Comparison of ENCODE assay signal across 8 cellular contexts in genomic region chr12:130761537-130762318, GRCh38. TPM values are rescaled to one million over a fixed set of nuclear protein-coding genes. Genes with fewer than 3 reads are reported as not detected.
DNase-seq lines count a peak whose midpoint lies in the region; ATAC-seq and TF ChIP-seq lines count a peak whose summit lies in the region.

No MANE protein-coding gene starts in this region.

- no peak for TF ChIP-seq POLR2A in gastroesophageal sphincter (IDR thresholded peaks at IDR 0.05)

- no peak overlapping the region for H3K9ac ChIP-seq in colonic mucosa (ENCODE audit: low read depth in 2 of 2, low read length in 2 of 2)

- DNase-seq in DMS 273 treated with DMSO at 0.1 percent for 48 hours (lab: John Stamatoyannopoulos, UW): peak; percentile 3
- DNase-seq in NCI-H128 (lab: John Stamatoyannopoulos, UW; ENCODE audit: unreplicated experiment): peak; percentile 11
- peak; percentile 42 to 46 for DNase-seq in activated CD4-positive, alpha-beta T cell treated with anti-CD3 and anti-CD28 coated beads for 24 hours (ENCODE audit: low read depth in 2 of 2)
- DNase-seq in colonic mucosa: peak; percentile 35
- DNase-seq in medulla oblongata (ENCODE audit: extremely low spot score): peak; percentile 70
- peak; percentile 23 to 55 for DNase-seq in stimulated activated CD8-positive, alpha-beta memory T cell treated with anti-CD3 and anti-CD28 coated beads, Interleukin-2, amount 100 ng/mL, for 48 hours (ENCODE audit: low read depth in 2 of 2)

- H3K27me3 ChIP-seq in colonic mucosa (no peaks in the 10 kb centered on the region), gastroesophageal sphincter (peaks cover 23% of the 10 kb centered on the region)

- H3K9me3 ChIP-seq in colonic mucosa: no peaks in the 10 kb centered on the region
- no peaks in the 10 kb centered on the region for H3K9me3 ChIP-seq in gastroesophageal sphincter

- intact Hi-C loops in colonic mucosa (cut with DNase I): loop anchor here (5.0 kb wide), 1 partner anchor 56 kb away; no protein-coding TSS in a partner anchor

- peak; percentile 60 for ATAC-seq in GM21381 (IDR thresholded peaks at IDR 0.05; ENCODE audit: unreplicated experiment)
- ATAC-seq in gastroesophageal sphincter: no peak

- WGBS in gastroesophageal sphincter (ENCODE audit: low coverage in 1 of 2), 2 donors: no CpG with 5 or more reads among the region's 29 CpGs

- H3K36me3 ChIP-seq in colonic mucosa (no peaks in the 10 kb centered on the region), gastroesophageal sphincter (no peaks in the 10 kb centered on the region)

- TF ChIP-seq CTCF in colonic mucosa (IDR thresholded peaks at IDR 0.05) (no peak), gastroesophageal sphincter (IDR thresholded peaks at IDR 0.05) (peak in 2 of 4 experiments; percentile 12 to 49)

- H3K4me3 ChIP-seq in colonic mucosa: no peak overlapping the region
- H3K4me3 ChIP-seq in gastroesophageal sphincter: no peak overlapping the region

- H3K4me1 ChIP-seq in colonic mucosa (no peaks in the 10 kb centered on the region), gastroesophageal sphincter (peaks cover 0 to 3% (median 0%) of the 10 kb centered on the region in 3 donors)

- no peak overlapping the region for H3K27ac ChIP-seq in colonic mucosa
- H3K27ac ChIP-seq in gastroesophageal sphincter: no peak overlapping the region

- TF ChIP-seq EP300 in gastroesophageal sphincter (IDR thresholded peaks at IDR 0.05): no peak

RNA-seq across cellular contexts. Expression of gene RIMBP2, which starts 45.6 kb away (rescaled TPM):
- total RNA-seq in colonic mucosa: 1 to 10 TPM; 4.8 to 5.6 TPM
- 1 to 10 TPM in 1 of 4 donors, under 1 TPM in 3; 0.42 to 1.1 (median 0.60) TPM for total RNA-seq in gastroesophageal sphincter

Comparison
In these comparisons a context has a peak if more than half of its experiments do, and no peak if none do; other contexts are left out.
1. DNase-seq: peak in every context shown above with its lines; median percentile 70 in medulla oblongata; 44 in activated CD4-positive, alpha-beta T cell treated with anti-CD3 and anti-CD28 coated beads for 24 hours; 39 in stimulated activated CD8-positive, alpha-beta memory T cell treated with anti-CD3 and anti-CD28 coated beads, Interleukin-2, amount 100 ng/mL, for 48 hours; 35 in colonic mucosa; 11 in NCI-H128; 3 in DMS 273 treated with DMSO at 0.1 percent for 48 hours.